ENCODE assay signal across 1 cellular context in the genomic region with DNA sequence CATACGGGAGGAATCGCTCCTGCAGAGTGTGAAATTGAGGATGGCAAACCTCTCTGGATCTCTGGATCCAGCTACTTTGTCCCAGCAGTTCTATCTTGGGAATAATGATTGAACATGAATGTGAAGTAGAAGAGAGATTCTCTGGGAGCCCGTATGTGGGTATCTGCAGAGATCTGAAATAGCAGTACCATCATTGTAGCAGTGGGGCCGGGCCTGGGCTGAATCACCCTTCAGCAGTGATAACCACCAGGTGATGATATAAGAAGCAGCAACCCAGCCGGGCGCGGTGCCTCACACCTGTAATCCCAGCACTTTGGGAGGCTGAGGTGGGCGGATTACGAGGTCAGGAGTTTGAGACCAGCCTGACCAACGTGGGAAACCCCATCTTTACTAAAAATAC.
TF ChIP-seq lines count a peak whose summit lies in the region.

No MANE protein-coding gene starts in this region.

TF ChIP-seq in H1, 55 proteins besides CTCF, POLR2A, EP300 and RAD21:
- 0 out of 2 replicates have a peak, but pooled peaks have one; percentile 33 for TF ChIP-seq KDM1A (IDR thresholded peaks at IDR 0.05; ENCODE audit: borderline replicate concordance, low read length)
- TF ChIP-seq TBP (IDR thresholded peaks at IDR 0.05; ENCODE audit: low read depth, low read length): no peak
- TF ChIP-seq KDM5A (IDR thresholded peaks at IDR 0.05; ENCODE audit: low read length): no peak
- TF ChIP-seq GABPA (IDR thresholded peaks at IDR 0.05; ENCODE audit: borderline replicate concordance, insufficient read depth, low read length): no peak
- 0 out of 4 replicates have a peak, but pooled peaks of 1 of the 2 experiments have one; percentile 16 for TF ChIP-seq HDAC2 (IDR thresholded peaks at IDR 0.05; ENCODE audit: borderline replicate concordance in 1 of 2, low read depth in 2 of 2, low read length in 2 of 2)
- no peak for TF ChIP-seq TCF12 (IDR thresholded peaks at IDR 0.05; ENCODE audit: low read depth, low read length)
- TF ChIP-seq CHD2 (IDR thresholded peaks at IDR 0.05; ENCODE audit: low read length): no peak
- no peak for TF ChIP-seq POU5F1 (IDR thresholded peaks at IDR 0.05; ENCODE audit: low read depth, low read length)
- no peak for TF ChIP-seq SIX5 (IDR thresholded peaks at IDR 0.05; ENCODE audit: low read depth, low read length)
- no peak for TF ChIP-seq ASH2L (IDR thresholded peaks at IDR 0.05; ENCODE audit: low read length)
- TF ChIP-seq EGR1 (IDR thresholded peaks at IDR 0.05; ENCODE audit: borderline replicate concordance, low read depth, low read length): no peak
- TF ChIP-seq BRCA1 (IDR thresholded peaks at IDR 0.05; ENCODE audit: low read depth, low read length): no peak
